Comparison of ENCODE assay signal across 21 cellular contexts in genomic region chr10:69803809-69804208, GRCh38. TPM values are rescaled to one million over a fixed set of nuclear protein-coding genes. Genes with fewer than 3 reads are reported as not detected.
DNase-seq lines count a peak whose midpoint lies in the region; ATAC-seq, FAIRE-seq and TF ChIP-seq lines count a peak whose summit lies in the region.
"Had no signal": no experiment of that assay in that cellular context is flagged by ENCODE, and none has a peak within 500 bp of the region (broad histone marks: within the 10 kb centered on the region; RNA-seq: fewer than 3 reads in every experiment).

No MANE protein-coding gene starts in this region.

- no peak overlapping the region for H3K23ac ChIP-seq in H1 (ENCODE audit: insufficient read length)

- H4K20me1 ChIP-seq in H1 (replicated peaks in 1 of 2; ENCODE audit: control insufficient read depth in 1 of 2, insufficient read depth in 2 of 2, low read length in 2 of 2) = peaks cover 0 to 8% of the 10 kb centered on the region in 2 experiments

- no peak overlapping the region for H4K91ac ChIP-seq in H1 (replicated peaks; ENCODE audit: insufficient read length, low read length)

- no peak for TF ChIP-seq CTCF in H1 (IDR thresholded peaks at IDR 0.05; ENCODE audit: control extremely low read depth in 1 of 3, insufficient read depth in 1 of 3, low read depth in 1 of 3, low read length in 3 of 3)
- no peak for TF ChIP-seq CTCF in natural killer cell (IDR thresholded peaks at IDR 0.05)
- no peak for TF ChIP-seq CTCF in foreskin keratinocyte (conservative IDR thresholded peaks at IDR 0.05)

- intact Hi-C loops in natural killer cell (cut with micrococcal nuclease) = loop anchor here (2.0 to 5.0 kb wide), 2 partner anchors 17 to 33 kb away; no protein-coding TSS in a partner anchor

- H3K4me3 Mint-ChIP-seq in natural killer cell = peak overlapping the region; percentile 71
- H3K4me3 Mint-ChIP-seq: CD4-positive, CD25-positive, alpha-beta regulatory T cell had no signal

- no peaks in the 10 kb centered on the region for H3K36me3 Mint-ChIP-seq in natural killer cell
- H3K36me3 Mint-ChIP-seq: CD4-positive, CD25-positive, alpha-beta regulatory T cell had no signal

- H3K27ac ChIP-seq in HUES64 (ENCODE audit: low read depth, low read length) = no peak overlapping the region
- H3K27ac ChIP-seq in H1 (ENCODE audit: low read depth, low read length) = no peak overlapping the region
- H3K27ac ChIP-seq in small intestine (ENCODE audit: low read depth in 1 of 2, low read length in 1 of 2) = no peak overlapping the region
- H3K27ac ChIP-seq in foreskin keratinocyte = no peak overlapping the region
- H3K27ac ChIP-seq: KMS-11 had no signal

- no peak overlapping the region; the same call in 1 of the 2 replicates for H2BK20ac ChIP-seq in H1 (ENCODE audit: low read length)

- H3K79me1 ChIP-seq in H1 (ENCODE audit: low read depth, low read length) = no peaks in the 10 kb centered on the region

- no peak overlapping the region for H3K14ac ChIP-seq in H1 (ENCODE audit: insufficient read length)

- peak overlapping the region; percentile 59; the same call in 1 of the 2 replicates for H3K4me3 ChIP-seq in HUES64 (ENCODE audit: low read length)
- H3K4me3 ChIP-seq in H1 (ENCODE audit: extremely low read depth in 1 of 4, insufficient read depth in 2 of 4, low read depth in 3 of 4, low read length in 4 of 4) = peak overlapping the region in 2 of 4 experiments; percentile 68 to 74; a peak in 1 of 8 replicates
- no peak overlapping the region for H3K4me3 ChIP-seq in small intestine (ENCODE audit: low read depth in 1 of 2, low read length in 2 of 2)
- H3K4me3 ChIP-seq: GM12878 had no signal

- no peak for DNase-seq in H1 (ENCODE audit: low read depth in 1 of 2, low spot score in 2 of 2)
- DNase-seq in natural killer cell = no peak
- no peak for DNase-seq in urothelium cell line (ENCODE audit: low spot score)
- DNase-seq in small intestine = no peak
- no peak for DNase-seq in foreskin keratinocyte
- DNase-seq in OCI-M1 (lab: John Stamatoyannopoulos, UW) = no peak
- DNase-seq: activated CD4-positive, alpha-beta T cell treated with anti-CD3 and anti-CD28 coated beads, Interleukin-2, amount 50 U/mL, for 48 hours; activated T-cell treated with anti-CD3 and anti-CD28 coated beads, Interleukin-2, amount 50 U/mL, for 48 hours; CD4-positive, CD25-positive, alpha-beta regulatory T cell; cortex of kidney; EL; left cardiac atrium; NCI-H1417 treated with DMSO at 0.1 percent for 48 hours; NCI-H345; right cardiac atrium; SIG-M5; stimulated activated naive CD4-positive, alpha-beta T cell treated with Interleukin-2 at 50 U/mL for 16 hours had no signal

- no peak overlapping the region for H3K18ac ChIP-seq in H1 (ENCODE audit: extremely low read depth, low read length)

- H3K23me2 ChIP-seq in H1 (ENCODE audit: low read depth, low read length) = peaks cover 15% of the 10 kb centered on the region

- peak overlapping the region; percentile 90 to 100; a peak in 3 of 4 replicates for H3K4me2 ChIP-seq in H1 (ENCODE audit: insufficient read depth in 1 of 2, low read depth in 2 of 2, low read length in 2 of 2)
- H3K4me2 ChIP-seq: KMS-11 had no signal

- H3K9me3 Mint-ChIP-seq in natural killer cell = no peaks in the 10 kb centered on the region
- H3K9me3 Mint-ChIP-seq: naive thymus-derived CD8-positive, alpha-beta T cell had no signal

- no peak overlapping the region for H4K8ac ChIP-seq in H1 (ENCODE audit: extremely low read depth, insufficient read depth, low read length)

- H3K36me3 ChIP-seq in HUES64 (ENCODE audit: insufficient read depth, low read length) = no peaks in the 10 kb centered on the region
- H3K36me3 ChIP-seq in H1 (ENCODE audit: control insufficient read depth in 2 of 4, insufficient read depth in 4 of 4, low read length in 3 of 4) = no peaks in the 10 kb centered on the region; a peak in 1 of 8 replicates
- H3K36me3 ChIP-seq in small intestine (ENCODE audit: control insufficient read depth in 2 of 2, insufficient read depth in 2 of 2, low read length in 2 of 2) = no peaks in the 10 kb centered on the region

- POLR2A ChIA-PET in H1 (lab: Charles Lee; ENCODE audit: partially characterized antibody) = no interaction called here

- H3K4me1 Mint-ChIP-seq in natural killer cell = peaks cover 32 to 64% of the 10 kb centered on the region in 2 donors

- FAIRE-seq in H1 (lab: Jason Lieb, UNC) = no peak
- FAIRE-seq in urothelium cell line (lab: Jason Lieb, UNC) = peak; percentile 69
- no peak for FAIRE-seq in small intestine (lab: Jason Lieb, UNC)
- FAIRE-seq: GM12878 had no signal

- H2BK5ac ChIP-seq in H1 (ENCODE audit: low read depth, low read length) = no peak overlapping the region

- no peak overlapping the region for H2BK120ac ChIP-seq in H1 (replicated peaks; ENCODE audit: low read depth, low read length)

- no peaks in the 10 kb centered on the region for H3K9me3 ChIP-seq in HUES64 (ENCODE audit: insufficient read depth, low read depth, low read length)
- no peaks in the 10 kb centered on the region for H3K9me3 ChIP-seq in H1 (ENCODE audit: insufficient read depth in 2 of 2, low read depth in 1 of 2, low read length in 1 of 2)
- no peaks in the 10 kb centered on the region for H3K9me3 ChIP-seq in small intestine (ENCODE audit: control insufficient read depth, low read depth)

- TF ChIP-seq RAD21 in H1 (IDR thresholded peaks at IDR 0.05 in 1 of 2, conservative IDR thresholded peaks at IDR 0.05 in 1 of 2; ENCODE audit: low read depth in 2 of 2, low read length in 2 of 2) = no peak

- ATAC-seq in natural killer cell (no peak), foreskin keratinocyte (no peak)
- ATAC-seq: GM12878; left cardiac atrium; naive thymus-derived CD8-positive, alpha-beta T cell; right cardiac atrium had no signal

- H2BK12ac ChIP-seq in H1 (ENCODE audit: low read depth, low read length) = peak overlapping the region; percentile 77; the same call in 1 of the 2 replicates

- H3K79me2 ChIP-seq in H1 (ENCODE audit: control insufficient read depth in 1 of 2, insufficient read depth in 2 of 2, low read length in 2 of 2) = no peaks in the 10 kb centered on the region

- H3K27me3 Mint-ChIP-seq in natural killer cell (ENCODE audit: low read depth in 2 of 2) = peaks cover 7 to 10% of the 10 kb centered on the region in 2 donors

- H3K27ac Mint-ChIP-seq in natural killer cell = peak overlapping the region in 1 of 2 donors; percentile 21
- H3K27ac Mint-ChIP-seq: CD4-positive, CD25-positive, alpha-beta regulatory T cell; naive thymus-derived CD8-positive, alpha-beta T cell had no signal

- no peak overlapping the region for H3K4ac ChIP-seq in H1 (replicated peaks; ENCODE audit: insufficient read length, low read depth, low read length)

- no peak overlapping the region for H4K5ac ChIP-seq in H1 (ENCODE audit: insufficient read length, low read depth, low read length)

- H3K27me3 ChIP-seq in HUES64 (ENCODE audit: insufficient read depth, low read length) (peaks cover 29% of the 10 kb centered on the region), H1 (replicated peaks in 1 of 4; ENCODE audit: control insufficient read depth in 3 of 4, extremely low read depth in 1 of 4, insufficient read depth in 3 of 4, low read length in 3 of 4) (peaks cover 10 to 34% (median 24%) of the 10 kb centered on the region in 4 experiments; a peak in 6 of 7 replicates), small intestine (ENCODE audit: control insufficient read depth in 2 of 2, insufficient read depth in 2 of 2, low read length in 2 of 2) (peaks cover 6 to 8% of the 10 kb centered on the region in 2 donors), foreskin keratinocyte (no peaks in the 10 kb centered on the region)

- no peak overlapping the region for H3K56ac ChIP-seq in H1 (replicated peaks; ENCODE audit: insufficient read length, low read depth, low read length)

- no peak for TF ChIP-seq EP300 in H1 (IDR thresholded peaks at IDR 0.05; ENCODE audit: borderline replicate concordance in 1 of 2, low read depth in 2 of 2, low read length in 2 of 2)

- WGBS in HUES64 = 84% methylated on average over 7 of the region's 7 CpGs
- WGBS in H1 (ENCODE audit: extremely low coverage in 1 of 2, insufficient coverage in 1 of 2, insufficient read length in 1 of 2, insufficient replicate concordance in 2 of 2, low coverage in 1 of 2, low lambda C conversion rate in 2 of 2, missing lambda C conversion rate in 1 of 2), 2 experiments = 85% methylated on average over 7 of the region's 7 CpGs; no CpG with 5 or more reads in 1 of the 2 experiments
- WGBS in small intestine, 3 donors = 85 to 97% (median 92%) methylated on average over 7 of the region's 7 CpGs

- H2BK15ac ChIP-seq in H1 (ENCODE audit: low read length) = peak overlapping the region; percentile 73; the same call in 1 of the 2 replicates

- no peak for TF ChIP-seq POLR2A in H1 (IDR thresholded peaks at IDR 0.05; ENCODE audit: control extremely low read depth in 1 of 2, low read depth in 2 of 2, low read length in 2 of 2)

- H2AFZ ChIP-seq in H1 (ENCODE audit: low read length) = no peak overlapping the region

- CTCF ChIA-PET in H1 (lab: Charles Lee; ENCODE audit: partially characterized antibody) = interaction anchor here (1.0 to 40.6 kb wide), 17 partner anchors 8 to 154 kb away, joined by 3 to 958 read pairs (median 6); no protein-coding TSS in a partner anchor

- 0 out of 2 replicates have a peak overlapping the region, but pooled peaks have one; percentile 7 for H2AK5ac ChIP-seq in H1 (ENCODE audit: low read depth, low read length)

- H3K9ac ChIP-seq in HUES64 (ENCODE audit: low read depth, low read length) (no peak overlapping the region), H1 (replicated peaks in 1 of 4; ENCODE audit: extremely low read depth in 1 of 4, low read depth in 3 of 4, low read length in 3 of 4) (no peak overlapping the region)
- H3K9ac ChIP-seq: KMS-11 had no signal

- H3K4me1 ChIP-seq in HUES64 (ENCODE audit: insufficient read depth, low read length) (peaks cover 16% of the 10 kb centered on the region), H1 (replicated peaks in 1 of 4; ENCODE audit: control insufficient read depth in 3 of 4, insufficient read depth in 4 of 4, low read length in 3 of 4) (peaks cover 0 to 15% (median 8%) of the 10 kb centered on the region in 4 experiments; a peak in 5 of 7 replicates), small intestine (ENCODE audit: control insufficient read depth in 2 of 2, insufficient read depth in 1 of 2, low read depth in 1 of 2, low read length in 1 of 2) (peaks cover 0 to 2% of the 10 kb centered on the region in 2 donors), foreskin keratinocyte (peaks cover 12% of the 10 kb centered on the region)

RNA-seq across cellular contexts. Expression of gene COL13A1, which starts 2.1 kb away (rescaled TPM):
- polyA plus RNA-seq in HUES64 (2013, experiment 1 of 2) = 4.1 TPM
- polyA plus RNA-seq in HUES64 (2013, experiment 2 of 2) = 7.1 TPM
- total RNA-seq in H1 (2021; fragmentation: NEBNext Ultra II Directional; extraction: Animal tissue kit (Norgen Biotek cat#: 25700)) = 4.5 and 5.2 TPM in 2 replicates
- polyA plus RNA-seq in H1 (2011; rRNA removed) = 2.6 and 3.7 TPM in 2 replicates
- 6.7 TPM for polyA plus RNA-seq in H1 (2011; cell fraction: cytosol; rRNA removed)
- polyA plus RNA-seq in H1 (2011; cell fraction: nucleus; rRNA removed) = 13.5 TPM
- 3.5 to 4.3 TPM (median 3.7 TPM) in 4 replicates for polyA plus RNA-seq in H1 (2012, experiment 1 of 2)
- 1.0 TPM for polyA plus RNA-seq in H1 (2012, experiment 2 of 2)
- polyA plus RNA-seq in H1 (2013, experiment 1 of 2) = 7.6 TPM
- 6.3 TPM for polyA plus RNA-seq in H1 (2013, experiment 2 of 2)
- polyA minus RNA-seq in H1 (2011; rRNA and poly(A)+ RNA removed) = 1.7 and 4.2 TPM in 2 replicates
- polyA minus RNA-seq in H1 (2011; cell fraction: cytosol; rRNA and poly(A)+ RNA removed) = 0.95 TPM
- polyA minus RNA-seq in H1 (2011; cell fraction: nucleus; rRNA and poly(A)+ RNA removed) = 11.5 TPM
- 10 to 100 TPM in 2 of 3 donors, 1 to 10 TPM in 1; 5.2 to 22.0 (median 10.3) TPM for total RNA-seq in natural killer cell
- polyA plus RNA-seq in small intestine = under 1 TPM; 0.45 to 0.66 (median 0.54) TPM
- total RNA-seq in foreskin keratinocyte = 2.0 and 2.7 TPM in 2 replicates
- polyA plus RNA-seq in foreskin keratinocyte = 1.3 and 2.4 TPM in 2 replicates
- total RNA-seq: CD4-positive, CD25-positive, alpha-beta regulatory T cell; GM12878; naive thymus-derived CD8-positive, alpha-beta T cell had no signal
- polyA plus RNA-seq: CD4-positive, CD25-positive, alpha-beta regulatory T cell; naive thymus-derived CD8-positive, alpha-beta T cell had no signal
